Comparison of ENCODE assay signal across 1 cellular context in the genomic region with DNA sequence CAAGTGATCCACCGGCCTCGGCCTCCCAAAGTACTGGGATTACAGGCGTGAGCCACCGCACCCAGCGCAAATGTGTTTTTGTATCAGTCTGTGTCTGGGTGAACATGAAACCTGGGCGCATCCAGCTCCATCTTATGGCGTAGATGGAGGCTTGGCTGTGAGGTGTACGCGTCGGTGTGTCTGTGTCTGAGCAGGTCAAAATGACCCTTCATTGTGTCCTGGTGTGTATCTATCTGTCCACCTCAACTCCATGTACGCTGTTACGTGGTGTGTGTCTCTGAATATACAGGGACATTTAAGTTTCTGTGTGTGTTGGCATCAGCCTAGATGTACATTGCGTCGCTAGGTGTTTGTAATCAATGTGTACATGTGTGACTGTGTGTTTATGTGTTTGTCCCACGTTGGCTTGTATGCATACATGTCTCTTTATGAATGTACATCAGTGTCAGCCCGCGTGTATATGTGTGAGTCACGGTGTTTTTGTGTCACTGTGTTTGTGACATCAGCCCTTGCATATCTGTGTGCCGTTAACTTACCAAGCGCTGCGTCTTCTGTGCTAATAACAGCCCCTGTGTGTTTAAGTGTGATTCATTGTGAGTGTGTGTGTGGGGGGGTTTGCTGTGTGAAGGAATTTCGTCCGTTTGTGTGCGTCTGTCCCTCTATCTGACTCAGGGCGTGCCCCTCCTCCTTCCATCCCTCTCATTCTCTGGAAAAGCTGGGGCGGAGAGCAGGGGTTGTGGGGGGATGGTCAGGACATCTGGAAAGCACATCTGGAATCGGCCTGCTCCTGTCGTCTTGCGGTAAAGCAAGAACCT.
A peak's percentile ranks its signal among the peaks of the same experiment; 100 is the strongest.
TF ChIP-seq lines count a peak whose summit lies in the region.

No MANE protein-coding gene starts in this region.

TF ChIP-seq in H1, 55 proteins besides CTCF, POLR2A, EP300 and RAD21:
- TF ChIP-seq EGR1 (IDR thresholded peaks at IDR 0.05; ENCODE audit: borderline replicate concordance, low read depth, low read length) (no peak), SIRT6 (IDR thresholded peaks at IDR 0.05; ENCODE audit: low read length) (no peak), GABPA (IDR thresholded peaks at IDR 0.05; ENCODE audit: borderline replicate concordance, insufficient read depth, low read length) (no peak), SP4 (IDR thresholded peaks at IDR 0.05; ENCODE audit: low read length) (no peak), YY1 (IDR thresholded peaks at IDR 0.05; ENCODE audit: low read depth, low read length) (no peak), TAF7 (optimal IDR thresholded peaks at IDR 0.05; ENCODE audit: borderline replicate concordance, low read depth, low read length) (no peak), POU5F1 (IDR thresholded peaks at IDR 0.05; ENCODE audit: low read depth, low read length) (no peak), SIN3A (conservative IDR thresholded peaks at IDR 0.05 in 1 of 2, IDR thresholded peaks at IDR 0.05 in 1 of 2; ENCODE audit: low read depth in 1 of 2, low read length in 2 of 2) (no peak), CREB1 (IDR thresholded peaks at IDR 0.05) (peak; percentile 32; the same call in 1 of the 2 replicates), SRF (IDR thresholded peaks at IDR 0.05; ENCODE audit: low read depth, low read length) (no peak), CHD2 (IDR thresholded peaks at IDR 0.05; ENCODE audit: low read length) (no peak), TEAD4 (IDR thresholded peaks at IDR 0.05; ENCODE audit: low read depth, low read length) (no peak), CBX8 (IDR thresholded peaks at IDR 0.05; ENCODE audit: borderline replicate concordance, low read depth, low read length) (no peak), SP1 (IDR thresholded peaks at IDR 0.05; ENCODE audit: low read depth, low read length) (0 out of 2 replicates have a peak, but pooled peaks have one; percentile 25), HDAC6 (IDR thresholded peaks at IDR 0.05; ENCODE audit: low read depth, low read length) (no peak), POLR2AphosphoS5 (IDR thresholded peaks at IDR 0.05; ENCODE audit: low read depth, low read length) (peak; percentile 50; the same call in 1 of the 2 replicates)
TF ChIP-seq in H1: peak in this region for 3.
